1 cellular context compared by ENCODE assay signal in the genomic region with DNA sequence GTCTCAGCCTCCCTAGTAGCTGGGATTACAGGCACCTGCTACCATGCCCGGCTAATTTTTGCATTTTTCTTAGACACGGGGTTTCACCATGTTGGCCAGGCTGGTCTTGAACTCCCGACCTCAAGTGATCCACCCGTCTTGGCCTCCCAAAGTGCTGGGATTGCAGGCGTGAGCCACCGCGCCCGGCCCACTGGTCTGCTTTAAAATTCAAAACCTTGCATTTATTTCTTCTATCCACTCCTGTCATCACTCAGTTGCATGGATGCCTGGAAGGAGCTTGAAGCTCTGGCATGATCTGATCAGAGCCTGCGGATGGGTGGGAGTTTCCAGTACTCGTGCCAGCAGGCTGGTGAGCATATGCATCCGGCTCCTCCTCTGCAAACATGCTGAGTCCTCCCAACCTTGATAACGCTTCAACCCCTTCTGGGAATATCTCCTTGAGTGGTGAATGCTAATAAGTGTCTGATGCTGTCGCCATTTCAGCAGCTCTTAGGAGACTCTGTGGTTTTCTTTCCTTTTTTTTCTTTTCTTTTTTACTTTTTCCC.
TF ChIP-seq lines count a peak whose summit lies in the region.

No MANE protein-coding gene starts in this region.

TF ChIP-seq in PFSK-1, 5 proteins besides CTCF, POLR2A, EP300 and RAD21 (continued from another document):
- TF ChIP-seq, protein P1, sequence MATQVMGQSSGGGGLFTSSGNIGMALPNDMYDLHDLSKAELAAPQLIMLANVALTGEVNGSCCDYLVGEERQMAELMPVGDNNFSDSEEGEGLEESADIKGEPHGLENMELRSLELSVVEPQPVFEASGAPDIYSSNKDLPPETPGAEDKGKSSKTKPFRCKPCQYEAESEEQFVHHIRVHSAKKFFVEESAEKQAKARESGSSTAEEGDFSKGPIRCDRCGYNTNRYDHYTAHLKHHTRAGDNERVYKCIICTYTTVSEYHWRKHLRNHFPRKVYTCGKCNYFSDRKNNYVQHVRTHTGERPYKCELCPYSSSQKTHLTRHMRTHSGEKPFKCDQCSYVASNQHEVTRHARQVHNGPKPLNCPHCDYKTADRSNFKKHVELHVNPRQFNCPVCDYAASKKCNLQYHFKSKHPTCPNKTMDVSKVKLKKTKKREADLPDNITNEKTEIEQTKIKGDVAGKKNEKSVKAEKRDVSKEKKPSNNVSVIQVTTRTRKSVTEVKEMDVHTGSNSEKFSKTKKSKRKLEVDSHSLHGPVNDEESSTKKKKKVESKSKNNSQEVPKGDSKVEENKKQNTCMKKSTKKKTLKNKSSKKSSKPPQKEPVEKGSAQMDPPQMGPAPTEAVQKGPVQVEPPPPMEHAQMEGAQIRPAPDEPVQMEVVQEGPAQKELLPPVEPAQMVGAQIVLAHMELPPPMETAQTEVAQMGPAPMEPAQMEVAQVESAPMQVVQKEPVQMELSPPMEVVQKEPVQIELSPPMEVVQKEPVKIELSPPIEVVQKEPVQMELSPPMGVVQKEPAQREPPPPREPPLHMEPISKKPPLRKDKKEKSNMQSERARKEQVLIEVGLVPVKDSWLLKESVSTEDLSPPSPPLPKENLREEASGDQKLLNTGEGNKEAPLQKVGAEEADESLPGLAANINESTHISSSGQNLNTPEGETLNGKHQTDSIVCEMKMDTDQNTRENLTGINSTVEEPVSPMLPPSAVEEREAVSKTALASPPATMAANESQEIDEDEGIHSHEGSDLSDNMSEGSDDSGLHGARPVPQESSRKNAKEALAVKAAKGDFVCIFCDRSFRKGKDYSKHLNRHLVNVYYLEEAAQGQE (IDR thresholded peaks at IDR 0.05; ENCODE audit: insufficient read depth in 1 of 2, low read depth in 2 of 2, low read length in 2 of 2), result no peak
